In genomic region chr3:174439621-174440349, GRCh38 we compare ENCODE assay signal across 8 cellular contexts.
DNase-seq lines count a peak whose midpoint lies in the region; ATAC-seq, FAIRE-seq and TF ChIP-seq lines count a peak whose summit lies in the region.

No MANE protein-coding gene starts in this region.

- intact Hi-C loops in left colon (cut with DNase I, micrococcal nuclease): no loop called here

- DNase-seq in NCI-H69 (lab: John Stamatoyannopoulos, UW) (peak; percentile 92), cardiac fibroblast (ENCODE audit: low read depth in 2 of 2) (peak; percentile 96 to 98), left colon (peak in 1 of 2 donors; percentile 29), stromal cell of bone marrow (ENCODE audit: low read depth) (peak; percentile 97), GM12891 (ENCODE audit: insufficient read length, low spot score) (no peak), GM13976 (ENCODE audit: low spot score) (no peak)
- DNase-seq in stimulated activated CD4-positive, alpha-beta T cell treated with anti-CD3 and anti-CD28 coated beads, Interleukin-4, amount 100 ng/mL, for 4 hours: no peak

- ATAC-seq in left colon: peak; percentile 4

- in situ Hi-C loops in GM13976 (cut with MboI; ENCODE audit: low sequenced_read_pairs, unreplicated experiment): no loop called here

- FAIRE-seq in GM12891 (lab: Jason Lieb, UNC): no peak

- TF ChIP-seq CTCF in cardiac fibroblast (IDR thresholded peaks at IDR 0.05; ENCODE audit: low read depth, low read length) (no peak), GM13976 (IDR thresholded peaks at IDR 0.05; ENCODE audit: borderline replicate concordance, control extremely low read depth, extremely low read depth, insufficient read depth, missing control alignments) (no peak)

- TF ChIP-seq POLR2A in GM12891 (IDR thresholded peaks at IDR 0.05; ENCODE audit: low read depth, low read length): no peak

- H3K4me3 ChIP-seq in GM08714 (ENCODE audit: low read length) (peak overlapping the region; percentile 86; the same call in 1 of the 2 replicates), cardiac fibroblast (replicated peaks in 1 of 2; ENCODE audit: low read depth in 2 of 2, low read length in 2 of 2) (peak overlapping the region; percentile 44 to 67)

TF ChIP-seq in GM12891, 5 proteins besides CTCF, POLR2A, EP300 and RAD21:
- TF ChIP-seq TAF1 (IDR thresholded peaks at IDR 0.05; ENCODE audit: low read depth, low read length) (no peak), SPI1 (IDR thresholded peaks at IDR 0.05; ENCODE audit: low read depth, low read length) (no peak), POLR2AphosphoS5 (IDR thresholded peaks at IDR 0.05; ENCODE audit: low read depth, low read length) (no peak), PAX5 (IDR thresholded peaks at IDR 0.05; ENCODE audit: insufficient read depth, low read length, severe bottlenecking) (no peak)

Comparison
In these comparisons a context has a peak if more than half of its experiments do, and no peak if none do; other contexts are left out.
1. DNase-seq: peak in NCI-H69 (single experiment), cardiac fibroblast (2 of 2) and stromal cell of bone marrow (single experiment); none in stimulated activated CD4-positive, alpha-beta T cell treated with anti-CD3 and anti-CD28 coated beads, Interleukin-4, amount 100 ng/mL, for 4 hours (0 of 2), GM12891 (single experiment) and GM13976 (single experiment).